In genomic region chr13:28574617-28575142, GRCh38 we compare ENCODE assay signal across 8 cellular contexts.
A peak's percentile ranks its signal among the peaks of the same experiment; 100 is the strongest.
DNase-seq lines count a peak whose midpoint lies in the region; ATAC-seq, FAIRE-seq and TF ChIP-seq lines count a peak whose summit lies in the region.

No MANE protein-coding gene starts in this region.

- H3K4ac ChIP-seq in neuronal stem cell (ENCODE audit: low read length) = no peak overlapping the region

- no peak overlapping the region for H2BK15ac ChIP-seq in neuronal stem cell (ENCODE audit: low read length)

- intact Hi-C loops in posterior cingulate gyrus (cut with DNase I) = no loop called here

- H4K91ac ChIP-seq in neuronal stem cell (ENCODE audit: low read depth, low read length, poor library complexity) = no peak overlapping the region

- TF ChIP-seq POLR2A in GM12891 (IDR thresholded peaks at IDR 0.05; ENCODE audit: low read depth, low read length) = no peak

- no peak overlapping the region for H4K8ac ChIP-seq in neuronal stem cell (ENCODE audit: low read depth, low read length)

- no peaks in the 10 kb centered on the region for H3K9me3 ChIP-seq in small intestine (ENCODE audit: control insufficient read depth, low read depth)
- H3K9me3 ChIP-seq in neuronal stem cell (replicated peaks in 1 of 2; ENCODE audit: control insufficient read depth in 2 of 2, insufficient read depth in 1 of 2, low read depth in 1 of 2, low read length in 2 of 2) = no peaks in the 10 kb centered on the region

- DNase-seq in GM12891 (ENCODE audit: insufficient read length, low spot score) (no peak), epithelial cell of proximal tubule (ENCODE audit: low read depth) (peak; percentile 97), small intestine (peak; percentile 81), neuronal stem cell (ENCODE audit: low spot score) (no peak), posterior cingulate gyrus (no peak)
- no peak for DNase-seq in activated effector memory CD4-positive, alpha-beta T cell treated with Interleukin-2 at 50 U/mL for 16 hours

- no peak overlapping the region for H2BK120ac ChIP-seq in neuronal stem cell (ENCODE audit: low read depth, low read length)

- H3K27ac ChIP-seq in small intestine (ENCODE audit: low read depth in 1 of 2, low read length in 1 of 2) (peak overlapping the region in 1 of 2 donors; percentile 84), neuronal stem cell (replicated peaks; ENCODE audit: low read length) (no peak overlapping the region)

- ATAC-seq in HG02973 (IDR thresholded peaks at IDR 0.05; ENCODE audit: unreplicated experiment) = no peak

- no peak overlapping the region for H2AK5ac ChIP-seq in neuronal stem cell (ENCODE audit: low read depth, low read length)

- H3K14ac ChIP-seq in neuronal stem cell (ENCODE audit: low read length) = no peak overlapping the region

- no peak overlapping the region for H2BK5ac ChIP-seq in neuronal stem cell (ENCODE audit: low read length)

- H3K9ac ChIP-seq in neuronal stem cell (ENCODE audit: low read depth, low read length, poor library complexity) = no peak overlapping the region

- peaks cover 0 to 4% of the 10 kb centered on the region in 2 donors for H3K4me1 ChIP-seq in small intestine (ENCODE audit: control insufficient read depth in 2 of 2, insufficient read depth in 1 of 2, low read depth in 1 of 2, low read length in 1 of 2)
- peaks cover 2 to 5% of the 10 kb centered on the region in 2 donors for H3K4me1 ChIP-seq in neuronal stem cell (ENCODE audit: control insufficient read depth in 2 of 2, insufficient read depth in 1 of 2, low read depth in 1 of 2, low read length in 2 of 2)

- H2BK12ac ChIP-seq in neuronal stem cell (ENCODE audit: low read length) = no peak overlapping the region

- 28 to 42% (median 38%) methylated on average over 10 of the region's 10 CpGs for WGBS in small intestine, 3 donors
- no CpG with 5 or more reads among the region's 10 CpGs for WGBS in neuronal stem cell (ENCODE audit: extremely low coverage in 2 of 2, insufficient read length in 2 of 2, insufficient replicate concordance in 1 of 2), 2 donors

- TF ChIP-seq CTCF in epithelial cell of proximal tubule (conservative IDR thresholded peaks at IDR 0.05; ENCODE audit: low read depth, low read length) = no peak

- no peaks in the 10 kb centered on the region for H3K36me3 ChIP-seq in small intestine (ENCODE audit: control insufficient read depth in 2 of 2, insufficient read depth in 2 of 2, low read length in 2 of 2)
- H3K36me3 ChIP-seq in neuronal stem cell (replicated peaks in 1 of 2; ENCODE audit: control insufficient read depth in 2 of 2, insufficient read depth in 2 of 2, low read length in 2 of 2) = no peaks in the 10 kb centered on the region

- no peak overlapping the region for H2AFZ ChIP-seq in neuronal stem cell (ENCODE audit: low read length)

- no peaks in the 10 kb centered on the region for H3K27me3 ChIP-seq in small intestine (ENCODE audit: control insufficient read depth in 2 of 2, insufficient read depth in 2 of 2, low read length in 2 of 2)
- H3K27me3 ChIP-seq in neuronal stem cell (ENCODE audit: control insufficient read depth in 3 of 3, insufficient read depth in 3 of 3, low read depth in 1 of 3, low read length in 3 of 3) = no peaks in the 10 kb centered on the region

- FAIRE-seq in GM12891 (lab: Jason Lieb, UNC) (peak; percentile 82), small intestine (lab: Jason Lieb, UNC) (no peak)

- no peak overlapping the region for H3K4me3 ChIP-seq in epithelial cell of proximal tubule (ENCODE audit: low read depth, low read length)
- H3K4me3 ChIP-seq in small intestine (ENCODE audit: low read depth in 1 of 2, low read length in 2 of 2) = no peak overlapping the region
- no peak overlapping the region for H3K4me3 ChIP-seq in neuronal stem cell (ENCODE audit: low read length in 2 of 2)

- H3K23ac ChIP-seq in neuronal stem cell (ENCODE audit: low read depth, low read length, poor library complexity) = no peak overlapping the region

- H3K79me1 ChIP-seq in neuronal stem cell (ENCODE audit: low read depth, low read length) = no peaks in the 10 kb centered on the region

- no peak overlapping the region for H3K4me2 ChIP-seq in neuronal stem cell (ENCODE audit: insufficient read depth, low read length, poor library complexity, severe bottlenecking)

- no peak overlapping the region for H3K18ac ChIP-seq in neuronal stem cell (ENCODE audit: low read length)

TF ChIP-seq in GM12891, 5 proteins besides CTCF, POLR2A, EP300 and RAD21:
- TF ChIP-seq POLR2AphosphoS5 (IDR thresholded peaks at IDR 0.05; ENCODE audit: low read depth, low read length) (no peak), PAX5 (IDR thresholded peaks at IDR 0.05; ENCODE audit: insufficient read depth, low read length, severe bottlenecking) (no peak), TAF1 (IDR thresholded peaks at IDR 0.05; ENCODE audit: low read depth, low read length) (no peak), POU2F2 (IDR thresholded peaks at IDR 0.05; ENCODE audit: low read depth, low read length) (no peak), SPI1 (IDR thresholded peaks at IDR 0.05; ENCODE audit: low read depth, low read length) (no peak)

TF ChIP-seq in PFSK-1, 5 proteins besides CTCF, POLR2A, EP300 and RAD21:
- TF ChIP-seq REST (IDR thresholded peaks at IDR 0.05; ENCODE audit: insufficient read depth in 1 of 2, low read depth in 2 of 2, low read length in 2 of 2) = no peak
- TF ChIP-seq SIN3A (IDR thresholded peaks at IDR 0.05; ENCODE audit: borderline replicate concordance, insufficient read depth, low read length) = peak; percentile 54; the same call in 1 of the 2 replicates

Comparison
In these comparisons a context has a peak if more than half of its experiments do, and no peak if none do; other contexts are left out.
1. DNase-seq: peak in epithelial cell of proximal tubule (single experiment) and small intestine (single experiment); none in GM12891 (single experiment), neuronal stem cell (single experiment), activated effector memory CD4-positive, alpha-beta T cell treated with Interleukin-2 at 50 U/mL for 16 hours (single experiment) and posterior cingulate gyrus (0 of 10).